Comparison of ENCODE assay signal across 26 cellular contexts in the genomic region with DNA sequence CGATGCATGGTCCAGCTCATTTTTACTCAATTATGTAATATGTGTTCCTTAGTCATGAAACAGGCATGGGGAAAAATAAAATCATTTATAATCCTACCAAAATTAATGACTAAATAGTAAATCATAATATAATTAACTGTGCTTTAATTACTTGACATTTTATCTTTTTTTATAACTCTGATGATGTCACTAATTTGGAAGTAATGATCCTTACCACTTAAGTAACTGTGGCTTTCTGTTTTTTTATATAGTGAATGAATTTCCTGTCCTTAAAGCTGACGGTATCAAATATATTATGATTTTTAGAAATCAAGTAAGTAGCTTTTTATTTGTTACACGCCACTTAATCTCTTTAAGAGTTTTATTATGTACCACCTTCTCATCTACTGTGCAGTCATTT. TPM values are rescaled to one million over a fixed set of nuclear protein-coding genes. Genes with fewer than 3 reads are reported as not detected.
DNase-seq lines count a peak whose midpoint lies in the region; ATAC-seq, FAIRE-seq and TF ChIP-seq lines count a peak whose summit lies in the region.
"Had no signal": no experiment of that assay in that cellular context is flagged by ENCODE, and none has a peak within 500 bp of the region (broad histone marks: within the 10 kb centered on the region; RNA-seq: fewer than 3 reads in every experiment).

No MANE protein-coding gene starts in this region.

- BruUV-seq in HepG2 (replicated peaks; lab: Mats Ljungman, UMichigan) (no TSS peak), K562 (replicated peaks; lab: Mats Ljungman, UMichigan) (no TSS peak)

- H3K36me3 ChIP-seq in HepG2 (replicated peaks in 1 of 2; ENCODE audit: control insufficient read depth in 1 of 2, insufficient read depth in 2 of 2, low read length in 2 of 2) (peaks cover 52 to 97% of the 10 kb centered on the region in 2 experiments), right lobe of liver (peaks cover 0 to 79% (median 34%) of the 10 kb centered on the region in 4 donors), OCI-LY3 (replicated peaks; ENCODE audit: low read depth, low read length) (peaks cover 74% of the 10 kb centered on the region), K562 (ENCODE audit: control insufficient read depth, insufficient read depth, low read length) (peaks cover 93% of the 10 kb centered on the region)

- H3K79me2 ChIP-seq in HepG2 (ENCODE audit: insufficient read depth, low read length) (no peaks in the 10 kb centered on the region), OCI-LY3 (ENCODE audit: low read length) (peaks cover 42% of the 10 kb centered on the region), K562 (ENCODE audit: control insufficient read depth, insufficient read depth, low read length) (no peaks in the 10 kb centered on the region)

- H3K4me3 ChIP-seq in HepG2 (replicated peaks in 1 of 3; ENCODE audit: insufficient read depth in 1 of 3, low read depth in 2 of 3, low read length in 3 of 3) (no peak overlapping the region), right lobe of liver (no peak overlapping the region), OCI-LY3 (ENCODE audit: low read length) (no peak overlapping the region), K562 (no peak overlapping the region)
- H3K4me3 ChIP-seq: BLaER1 had no signal

- in situ Hi-C loops in HepG2 (cut with HindIII; ENCODE audit: extremely low pct_ligation_motif_present, low pct_unique_long_range_greater_than_20kb) (no loop called here), K562 (cut with MboI) (no loop called here)

- H3K27ac ChIP-seq in HepG2 (ENCODE audit: extremely low read length, insufficient read depth, low read length) (no peak overlapping the region), right lobe of liver (no peak overlapping the region), OCI-LY3 (ENCODE audit: low read length) (peak overlapping the region; percentile 19; the same call in 1 of the 2 replicates), K562 (ENCODE audit: extremely low read depth, low read depth, low read length) (no peak overlapping the region)
- H3K27ac ChIP-seq: BLaER1 had no signal

- H3K9me1 ChIP-seq in K562 (ENCODE audit: control insufficient read depth, insufficient read depth, low read length) = no peaks in the 10 kb centered on the region

- H2AFZ ChIP-seq in HepG2 (ENCODE audit: low read length) (no peak overlapping the region), OCI-LY3 (ENCODE audit: low read depth, low read length) (no peak overlapping the region), K562 (ENCODE audit: low read depth, low read length) (no peak overlapping the region)

- no peak for TF ChIP-seq EP300 in HepG2 (IDR thresholded peaks at IDR 0.05; ENCODE audit: low read depth in 2 of 2, low read length in 2 of 2)
- no peak for TF ChIP-seq EP300 in HepG2 (CRISPR knock-in tag; IDR thresholded peaks at IDR 0.05; ENCODE audit: borderline replicate concordance)
- no peak for TF ChIP-seq EP300 in K562 (IDR thresholded peaks at IDR 0.05; ENCODE audit: low read length)

- CTCF ChIA-PET in HepG2 (lab: Yijun Ruan, JAX; ENCODE audit: low intra/inter-chr PET ratio, low total read pairs) (no interaction called here), K562 (lab: Yijun Ruan, JAX; ENCODE audit: low intra/inter-chr PET ratio) (no interaction called here)

- DNase-seq in HepG2 (ENCODE audit: low spot score) (no peak), right lobe of liver (no peak), K562 (ENCODE audit: extremely low read depth in 1 of 4, low spot score in 3 of 4) (no peak), NCI-H1105 treated with DMSO at 0.1 percent for 48 hours (lab: John Stamatoyannopoulos, UW) (no peak), NCI-H2081 treated with DMSO at 0.1 percent for 48 hours (lab: John Stamatoyannopoulos, UW) (no peak), omental fat pad (ENCODE audit: low spot score) (no peak)
- DNase-seq: 8988T; ACHN; BE2C; C1 segment of cervical spinal cord; CD4-positive, alpha-beta memory T cell; CD4-positive, CD25-positive, alpha-beta regulatory T cell; CD8-positive, alpha-beta memory T cell; COR-L47; DMS 273 treated with DMSO at 0.1 percent for 48 hours; DMS153; DMS53; DMS79; DND-41; EL; GDM1 had no signal

- H4K20me1 ChIP-seq in HepG2 (ENCODE audit: insufficient read depth, low read length) (no peaks in the 10 kb centered on the region), OCI-LY3 (ENCODE audit: insufficient read depth, low read length) (no peaks in the 10 kb centered on the region; the same call in 1 of the 2 replicates), K562 (replicated peaks; ENCODE audit: control insufficient read depth, insufficient read depth, low read length) (no peaks in the 10 kb centered on the region)

- H3K4me1 ChIP-seq in HepG2 (ENCODE audit: insufficient read depth, low read length) = no peaks in the 10 kb centered on the region
- no peaks in the 10 kb centered on the region for H3K4me1 ChIP-seq in right lobe of liver
- peaks cover 16% of the 10 kb centered on the region for H3K4me1 ChIP-seq in OCI-LY3 (ENCODE audit: low read length)
- H3K4me1 ChIP-seq in K562 (replicated peaks in 1 of 2; ENCODE audit: control insufficient read depth in 2 of 2, insufficient read depth in 2 of 2, low read length in 2 of 2) = no peaks in the 10 kb centered on the region
- H3K4me1 ChIP-seq: BE2C, BLaER1 had no signal

- no peak for ATAC-seq in HepG2
- no peak for ATAC-seq in right lobe of liver
- no peak for ATAC-seq in K562
- no peak for ATAC-seq in omental fat pad (ENCODE audit: low FRiP score)

- FAIRE-seq in HepG2 (lab: Jason Lieb, UNC) (no peak), K562 (lab: Jason Lieb, UNC) (no peak)
- FAIRE-seq: A204.1, GM12891, GM18507 had no signal

- TF ChIP-seq RAD21 in HepG2 (CRISPR knock-in tag; IDR thresholded peaks at IDR 0.05) (no peak), K562 (CRISPR knock-in tag; conservative IDR thresholded peaks at IDR 0.05 in 1 of 2, IDR thresholded peaks at IDR 0.05 in 1 of 2) (no peak)

- no peak for TF ChIP-seq POLR2A in HepG2 (IDR thresholded peaks at IDR 0.05; ENCODE audit: insufficient read depth in 1 of 2, low read depth in 2 of 2, low read length in 2 of 2)
- TF ChIP-seq POLR2A in right lobe of liver (IDR thresholded peaks at IDR 0.05) = no peak
- TF ChIP-seq POLR2A in K562 (conservative IDR thresholded peaks at IDR 0.05) = no peak

- POLR2A ChIA-PET in HepG2 (lab: Yijun Ruan, JAX) (interaction anchor here (1.5 kb wide), 1 partner anchor 33 kb away, joined by 3 read pairs; no protein-coding TSS in a partner anchor), K562 (lab: Yijun Ruan, JAX) (no interaction called here)

- H3K27me3 ChIP-seq in HepG2 (ENCODE audit: control insufficient read depth in 1 of 2, insufficient read depth in 2 of 2, low read length in 2 of 2) (no peaks in the 10 kb centered on the region), right lobe of liver (no peaks in the 10 kb centered on the region), OCI-LY3 (ENCODE audit: low read depth, low read length) (no peaks in the 10 kb centered on the region), K562 (ENCODE audit: control insufficient read depth in 2 of 2, insufficient read depth in 2 of 2, low read length in 2 of 2) (no peaks in the 10 kb centered on the region)
- H3K27me3 ChIP-seq: BE2C, BLaER1 had no signal

- WGBS in HepG2 (ENCODE audit: low lambda C conversion rate) = 99% methylated on average over 3 of the region's 3 CpGs
- WGBS in right lobe of liver (ENCODE audit: insufficient coverage, low coverage, low lambda C conversion rate, missing lambda C conversion rate) = 91% methylated on average over 3 of the region's 3 CpGs
- 98% methylated on average over 3 of the region's 3 CpGs for WGBS in K562 (ENCODE audit: insufficient coverage, low coverage, missing lambda C conversion rate)

- H3K9ac ChIP-seq in HepG2 (ENCODE audit: insufficient read depth, low read depth, low read length) (no peak overlapping the region), OCI-LY3 (ENCODE audit: low read length) (no peak overlapping the region), K562 (ENCODE audit: insufficient read depth in 1 of 2, low read depth in 2 of 2, low read length in 2 of 2) (no peak overlapping the region)
- H3K9ac ChIP-seq: BLaER1 had no signal

- no peaks in the 10 kb centered on the region for H3K9me3 ChIP-seq in HepG2 (ENCODE audit: low read length)
- H3K9me3 ChIP-seq in right lobe of liver = no peaks in the 10 kb centered on the region
- H3K9me3 ChIP-seq in OCI-LY3 (ENCODE audit: insufficient read depth, low read length) = no peaks in the 10 kb centered on the region
- H3K9me3 ChIP-seq in K562 (replicated peaks; ENCODE audit: control insufficient read depth, insufficient read depth, low read depth, low read length) = no peaks in the 10 kb centered on the region
- H3K9me3 ChIP-seq: BE2C, BLaER1 had no signal

- intact Hi-C loops in HepG2 (cut with micrococcal nuclease; ENCODE audit: unreplicated experiment) (no loop called here), right lobe of liver (cut with DNase I) (no loop called here), K562 (cut with micrococcal nuclease) (no loop called here)

- TF ChIP-seq CTCF in HepG2 (CRISPR knock-in tag; IDR thresholded peaks at IDR 0.05) = no peak
- TF ChIP-seq CTCF in right lobe of liver (IDR thresholded peaks at IDR 0.05) = no peak
- no peak for TF ChIP-seq CTCF in OCI-LY3 (IDR thresholded peaks at IDR 0.05; ENCODE audit: low read depth, low read length)
- TF ChIP-seq CTCF in K562 (IDR thresholded peaks at IDR 0.05 in 2 of 3, conservative IDR thresholded peaks at IDR 0.05 in 1 of 3; ENCODE audit: insufficient read depth in 2 of 3, low read depth in 1 of 3, low read length in 3 of 3) = no peak
- no peak for TF ChIP-seq CTCF in omental fat pad (IDR thresholded peaks at IDR 0.05)

- no peak overlapping the region for H3K4me2 ChIP-seq in HepG2 (ENCODE audit: low read depth, low read length)
- no peak overlapping the region for H3K4me2 ChIP-seq in OCI-LY3 (ENCODE audit: low read length)
- H3K4me2 ChIP-seq in K562 (ENCODE audit: insufficient read depth, low read length) = no peak overlapping the region
- H3K4me2 ChIP-seq: BLaER1 had no signal

RNA-seq across cellular contexts. Expression of gene CSE1L, which starts 32.2 kb away (rescaled TPM):
- 258 and 449 TPM in 2 replicates for total RNA-seq in HepG2 (2016; rRNA removed; fragmentation: Illumina TruSeq; extraction: Trizol)
- 62.9 and 72.5 TPM in 2 replicates for total RNA-seq in HepG2 (2016; cell fraction: cytosol; rRNA removed; fragmentation: Illumina TruSeq; extraction: Trizol; ENCODE audit: low read depth)
- total RNA-seq in HepG2 (2016; cell fraction: insoluble cytoplasmic fraction; rRNA removed; fragmentation: Illumina TruSeq; extraction: Trizol) = 257 and 452 TPM in 2 replicates
- 96.6 and 104 TPM in 2 replicates for total RNA-seq in HepG2 (2016; cell fraction: membrane; rRNA removed; fragmentation: Illumina TruSeq; extraction: Trizol)
- total RNA-seq in HepG2 (2016; cell fraction: nucleus; rRNA removed; fragmentation: Illumina TruSeq; extraction: Trizol) = 167 and 185 TPM in 2 replicates
- 37.1 and 56.9 TPM in 2 replicates for polyA plus RNA-seq in HepG2 (2011; rRNA removed)
- 22.6 and 30.5 TPM in 2 replicates for polyA plus RNA-seq in HepG2 (2011; cell fraction: cytosol; rRNA removed)
- polyA plus RNA-seq in HepG2 (2011; cell fraction: nucleus; rRNA removed) = 24.7 and 24.9 TPM in 2 replicates
- 53.3 and 83.9 TPM in 2 replicates for polyA plus RNA-seq in HepG2 (2012)
- polyA plus RNA-seq in HepG2 (2016; cell fraction: cytosol; fragmentation: Illumina TruSeq; extraction: Trizol; ENCODE audit: low read depth) = 18.3 and 22.0 TPM in 2 replicates
- 363 and 386 TPM in 2 replicates for polyA plus RNA-seq in HepG2 (2016; cell fraction: insoluble cytoplasmic fraction; fragmentation: Illumina TruSeq; extraction: Trizol; ENCODE audit: low read depth)
- 45.2 and 49.9 TPM in 2 replicates for polyA plus RNA-seq in HepG2 (2016; cell fraction: membrane; fragmentation: Illumina TruSeq; extraction: Trizol; ENCODE audit: low read depth)
- polyA plus RNA-seq in HepG2 (2016; cell fraction: nucleus; fragmentation: Illumina TruSeq; extraction: Trizol; ENCODE audit: insufficient read depth, low read depth) = 162 and 172 TPM in 2 replicates
- 33.8 and 112 TPM in 2 replicates for polyA minus RNA-seq in HepG2 (2011; rRNA and poly(A)+ RNA removed; ENCODE audit: low replicate concordance)
- 46.4 and 54.2 TPM in 2 replicates for polyA minus RNA-seq in HepG2 (2011; cell fraction: cytosol; rRNA and poly(A)+ RNA removed)
- 58.6 and 66.2 TPM in 2 replicates for polyA minus RNA-seq in HepG2 (2011; cell fraction: nucleus; rRNA and poly(A)+ RNA removed)
- total RNA-seq in right lobe of liver = 10 to 100 TPM; 19.4 to 35.8 (median 21.6) TPM
- total RNA-seq in K562 (2011; cell fraction: chromatin; rRNA removed; ENCODE audit: low replicate concordance) = 43.1 and 111 TPM in 2 replicates
- 30.4 and 30.7 TPM in 2 replicates for total RNA-seq in K562 (2011; cell fraction: nucleolus; rRNA removed)
- total RNA-seq in K562 (2011; cell fraction: nucleoplasm; rRNA removed) = 50.2 and 60.6 TPM in 2 replicates
- 163 and 169 TPM in 2 replicates for total RNA-seq in K562 (2014; rRNA removed)
- 280 and 305 TPM in 2 replicates for total RNA-seq in K562 (2014; rRNA removed; fragmentation: Illumina TruSeq; extraction: Trizol)
- total RNA-seq in K562 (2015; rRNA removed; fragmentation: Illumina TruSeq; extraction: Trizol) = 228 and 249 TPM in 2 replicates
- total RNA-seq in K562 (2021) = 206 and 219 TPM in 2 replicates
- polyA plus RNA-seq in K562 (2011; rRNA removed) = 152 and 223 TPM in 2 replicates
- polyA plus RNA-seq in K562 (2011; cell fraction: cytosol; rRNA removed) = 51.7 and 85.9 TPM in 2 replicates
- 47.4 and 55.3 TPM in 2 replicates for polyA plus RNA-seq in K562 (2011; cell fraction: nucleus; rRNA removed)
- 102 and 125 TPM in 2 replicates for polyA plus RNA-seq in K562 (2012)
- polyA plus RNA-seq in K562 (2014; fragmentation: Illumina TruSeq; extraction: Trizol) = 203 and 255 TPM in 2 replicates
- polyA plus RNA-seq in K562 (2014; fragmentation: Nextera tagmentation; extraction: Ambion mirVana) = 100 to 1,000 TPM; 138 to 209 TPM
- 171 and 188 TPM in 2 replicates for polyA plus RNA-seq in K562 (2014; rRNA removed)
- polyA minus RNA-seq in K562 (2011; rRNA and poly(A)+ RNA removed) = 239 and 241 TPM in 2 replicates
- polyA minus RNA-seq in K562 (2011; cell fraction: cytosol; rRNA and poly(A)+ RNA removed) = 72.9 and 95.6 TPM in 2 replicates
- 23.7 and 44.5 TPM in 2 replicates for polyA minus RNA-seq in K562 (2011; cell fraction: nucleus; rRNA and poly(A)+ RNA removed)
- 10 to 100 TPM; 29.9 to 37.8 (median 37.2) TPM for total RNA-seq in omental fat pad

Comparison
In these comparisons a context has a peak if more than half of its experiments do, and no peak if none do; other contexts are left out.
1. Of the 241 proteins assayed by ChIP-seq in both HepG2 and K562: peak only in HepG2: SRSF9; only in K562: none; in both: none; in neither: 237; mixed calls (peak in some experiments, not most) for 3.